Comparison of ENCODE assay signal across 9 cellular contexts in genomic region chr13:26502826-26503225, GRCh38. TPM values are rescaled to one million over a fixed set of nuclear protein-coding genes. Genes with fewer than 3 reads are reported as not detected.
A peak's percentile ranks its signal among the peaks of the same experiment; 100 is the strongest.
DNase-seq lines count a peak whose midpoint lies in the region; ATAC-seq, FAIRE-seq and TF ChIP-seq lines count a peak whose summit lies in the region.
"Had no signal": no experiment of that assay in that cellular context is flagged by ENCODE, and none has a peak within 500 bp of the region (broad histone marks: within the 10 kb centered on the region; RNA-seq: fewer than 3 reads in every experiment).

No MANE protein-coding gene starts in this region.

- no peak overlapping the region for H3K4ac ChIP-seq in H1 (replicated peaks; ENCODE audit: insufficient read length, low read depth, low read length)

- H3K36me3 ChIP-seq in H1 (ENCODE audit: control insufficient read depth in 2 of 4, insufficient read depth in 4 of 4, low read length in 3 of 4), result no peaks in the 10 kb centered on the region
- H3K36me3 ChIP-seq in psoas muscle (ENCODE audit: insufficient read depth in 1 of 2, low read depth in 1 of 2), result no peaks in the 10 kb centered on the region

- no peak overlapping the region for H3K18ac ChIP-seq in H1 (ENCODE audit: extremely low read depth, low read length)

- CTCF ChIA-PET in H1 (lab: Charles Lee; ENCODE audit: partially characterized antibody), result interaction anchor here (1.0 to 11.0 kb wide), 6 partner anchors 21 to 370 kb away, joined by 3 to 168 read pairs (median 6); no protein-coding TSS in a partner anchor

- TF ChIP-seq CTCF in H1 (IDR thresholded peaks at IDR 0.05; ENCODE audit: control extremely low read depth in 1 of 3, insufficient read depth in 1 of 3, low read depth in 1 of 3, low read length in 3 of 3) (peak in 2 of 3 experiments; percentile 12 to 22; a peak in 2 of 4 replicates), psoas muscle (IDR thresholded peaks at IDR 0.05) (no peak)

- H3K14ac ChIP-seq in H1 (ENCODE audit: insufficient read length), result no peak overlapping the region

- DNase-seq in EH (ENCODE audit: low read depth), result peak; percentile 58
- DNase-seq in SK-N-DZ (ENCODE audit: low spot score), result peak; percentile 46
- no peak for DNase-seq in H1 (ENCODE audit: low read depth in 1 of 2, low spot score in 2 of 2)
- DNase-seq in psoas muscle, result peak; percentile 44 to 64
- DNase-seq in NCI-H446 (lab: John Stamatoyannopoulos, UW), result no peak
- DNase-seq in H4 (ENCODE audit: low spot score), result no peak
- DNase-seq in NK-92 (lab: John Stamatoyannopoulos, UW; ENCODE audit: unreplicated experiment), result no peak
- DNase-seq in NCI-H2171 (lab: John Stamatoyannopoulos, UW), result no peak

- H4K8ac ChIP-seq in H1 (ENCODE audit: extremely low read depth, insufficient read depth, low read length), result no peak overlapping the region

- no peak overlapping the region for H4K91ac ChIP-seq in H1 (replicated peaks; ENCODE audit: insufficient read length, low read length)

- H3K27me3 ChIP-seq in H1 (replicated peaks in 1 of 4; ENCODE audit: control insufficient read depth in 3 of 4, extremely low read depth in 1 of 4, insufficient read depth in 3 of 4, low read length in 3 of 4) (no peaks in the 10 kb centered on the region; a peak in 1 of 7 replicates), psoas muscle (ENCODE audit: insufficient read depth in 3 of 3, low read length in 2 of 3) (no peaks in the 10 kb centered on the region)

- no peak overlapping the region for H3K4me2 ChIP-seq in H1 (ENCODE audit: insufficient read depth in 1 of 2, low read depth in 2 of 2, low read length in 2 of 2)

- H3K27ac ChIP-seq in H1 (ENCODE audit: low read depth, low read length), result no peak overlapping the region
- H3K27ac ChIP-seq in psoas muscle, result no peak overlapping the region

- intact Hi-C loops in psoas muscle (cut with DNase I), result no loop called here

- H3K4me3 ChIP-seq in H1 (ENCODE audit: extremely low read depth in 1 of 4, insufficient read depth in 2 of 4, low read depth in 3 of 4, low read length in 4 of 4) (no peak overlapping the region), psoas muscle (no peak overlapping the region)

- H3K9me3 ChIP-seq in H1 (ENCODE audit: insufficient read depth in 2 of 2, low read depth in 1 of 2, low read length in 1 of 2) (no peaks in the 10 kb centered on the region; a peak in 1 of 4 replicates), psoas muscle (no peaks in the 10 kb centered on the region)

- no peak overlapping the region for H2BK15ac ChIP-seq in H1 (ENCODE audit: low read length)

- ATAC-seq in psoas muscle, result peak in 3 of 4 donors; percentile 47 to 68 (median 52)

- no peak for TF ChIP-seq EP300 in H1 (IDR thresholded peaks at IDR 0.05; ENCODE audit: borderline replicate concordance in 1 of 2, low read depth in 2 of 2, low read length in 2 of 2)

- H3K4me1 ChIP-seq in H1 (replicated peaks in 1 of 4; ENCODE audit: control insufficient read depth in 3 of 4, insufficient read depth in 4 of 4, low read length in 3 of 4) (peaks cover 0 to 5% (median 2%) of the 10 kb centered on the region in 4 experiments; a peak in 2 of 7 replicates), psoas muscle (no peaks in the 10 kb centered on the region)

- H3K79me1 ChIP-seq in H1 (ENCODE audit: low read depth, low read length), result no peaks in the 10 kb centered on the region

- no peaks in the 10 kb centered on the region for H3K79me2 ChIP-seq in H1 (ENCODE audit: control insufficient read depth in 1 of 2, insufficient read depth in 2 of 2, low read length in 2 of 2)

- no peak overlapping the region for H2BK12ac ChIP-seq in H1 (ENCODE audit: low read depth, low read length)

- no peak overlapping the region for H2BK120ac ChIP-seq in H1 (replicated peaks; ENCODE audit: low read depth, low read length)

- TF ChIP-seq POLR2A in H1 (IDR thresholded peaks at IDR 0.05; ENCODE audit: control extremely low read depth in 1 of 2, low read depth in 2 of 2, low read length in 2 of 2), result no peak

- H2AFZ ChIP-seq in H1 (ENCODE audit: low read length), result no peak overlapping the region

- H2BK5ac ChIP-seq in H1 (ENCODE audit: low read depth, low read length), result no peak overlapping the region

- POLR2A ChIA-PET in H1 (lab: Charles Lee; ENCODE audit: partially characterized antibody), result interaction anchor here (2.1 kb wide), 1 partner anchor 56 kb away, joined by 6 read pairs; no protein-coding TSS in a partner anchor

- no peak overlapping the region for H3K9ac ChIP-seq in H1 (replicated peaks in 1 of 4; ENCODE audit: extremely low read depth in 1 of 4, low read depth in 3 of 4, low read length in 3 of 4)

- no peaks in the 10 kb centered on the region for H4K20me1 ChIP-seq in H1 (replicated peaks in 1 of 2; ENCODE audit: control insufficient read depth in 1 of 2, insufficient read depth in 2 of 2, low read length in 2 of 2)

- peak; percentile 10 to 17; a peak in 2 of 4 replicates for TF ChIP-seq RAD21 in H1 (IDR thresholded peaks at IDR 0.05 in 1 of 2, conservative IDR thresholded peaks at IDR 0.05 in 1 of 2; ENCODE audit: low read depth in 2 of 2, low read length in 2 of 2)

- no peak overlapping the region for H4K5ac ChIP-seq in H1 (ENCODE audit: insufficient read length, low read depth, low read length)

- H3K23me2 ChIP-seq in H1 (ENCODE audit: low read depth, low read length), result no peaks in the 10 kb centered on the region

- H3K56ac ChIP-seq in H1 (replicated peaks; ENCODE audit: insufficient read length, low read depth, low read length), result no peak overlapping the region

- peak; percentile 45 for FAIRE-seq in H1 (lab: Jason Lieb, UNC)
- FAIRE-seq: GM18507 had no signal

- no peak overlapping the region for H2AK5ac ChIP-seq in H1 (ENCODE audit: low read depth, low read length)

- H2BK20ac ChIP-seq in H1 (ENCODE audit: low read length), result no peak overlapping the region

- no peak overlapping the region for H3K23ac ChIP-seq in H1 (ENCODE audit: insufficient read length)

- 57% methylated on average over 12 of the region's 12 CpGs; no CpG with 5 or more reads in 1 of the 2 experiments for WGBS in H1 (ENCODE audit: extremely low coverage in 1 of 2, insufficient coverage in 1 of 2, insufficient read length in 1 of 2, insufficient replicate concordance in 2 of 2, low coverage in 1 of 2, low lambda C conversion rate in 2 of 2, missing lambda C conversion rate in 1 of 2), 2 experiments
- WGBS in psoas muscle, 3 donors, result 35 to 45% (median 37%) methylated on average over 12 of the region's 12 CpGs

TF ChIP-seq in H1, 55 proteins besides CTCF, POLR2A, EP300 and RAD21:
- TF ChIP-seq NRF1 (IDR thresholded peaks at IDR 0.05; ENCODE audit: low read depth, low read length) (no peak), SIRT6 (IDR thresholded peaks at IDR 0.05; ENCODE audit: low read length) (no peak), SP4 (IDR thresholded peaks at IDR 0.05; ENCODE audit: low read length) (no peak), CHD2 (IDR thresholded peaks at IDR 0.05; ENCODE audit: low read length) (no peak), CEBPB (IDR thresholded peaks at IDR 0.05; ENCODE audit: low read depth, low read length) (no peak), SP1 (IDR thresholded peaks at IDR 0.05; ENCODE audit: low read depth, low read length) (no peak), CBX5 (IDR thresholded peaks at IDR 0.05; ENCODE audit: low read depth, low read length) (no peak), SRF (IDR thresholded peaks at IDR 0.05; ENCODE audit: low read depth, low read length) (no peak), BACH1 (IDR thresholded peaks at IDR 0.05; ENCODE audit: low read length) (no peak), GTF2F1 (IDR thresholded peaks at IDR 0.05; ENCODE audit: borderline replicate concordance, low read depth, low read length) (no peak), CBX8 (IDR thresholded peaks at IDR 0.05; ENCODE audit: borderline replicate concordance, low read depth, low read length) (no peak), PHF8 (conservative IDR thresholded peaks at IDR 0.05; ENCODE audit: low read depth, low read length) (no peak), E2F6 (IDR thresholded peaks at IDR 0.05) (no peak), KDM4A (IDR thresholded peaks at IDR 0.05; ENCODE audit: low read depth, low read length, severe bottlenecking) (no peak), TEAD4 (IDR thresholded peaks at IDR 0.05; ENCODE audit: low read depth, low read length) (no peak), EGR1 (IDR thresholded peaks at IDR 0.05; ENCODE audit: borderline replicate concordance, low read depth, low read length) (no peak)
TF ChIP-seq in H1: peak in this region for 0.

RNA-seq across cellular contexts. Expression of gene WASF3, which starts 54.7 kb away (rescaled TPM):
- polyA plus RNA-seq in SK-N-DZ (2014; cell fraction: cytosol; rRNA removed), result 12.2 and 12.7 TPM in 2 replicates
- 7.6 and 7.9 TPM in 2 replicates for polyA plus RNA-seq in SK-N-DZ (2014; cell fraction: nucleus; rRNA removed)
- 39.8 and 40.1 TPM in 2 replicates for total RNA-seq in H1 (2021; fragmentation: NEBNext Ultra II Directional; extraction: Animal tissue kit (Norgen Biotek cat#: 25700))
- polyA plus RNA-seq in H1 (2011; rRNA removed), result 15.4 and 18.7 TPM in 2 replicates
- 15.3 TPM for polyA plus RNA-seq in H1 (2011; cell fraction: cytosol; rRNA removed)
- 11.6 TPM for polyA plus RNA-seq in H1 (2011; cell fraction: nucleus; rRNA removed)
- 19.2 to 23.0 TPM (median 21.2 TPM) in 4 replicates for polyA plus RNA-seq in H1 (2012, experiment 1 of 2)
- polyA plus RNA-seq in H1 (2012, experiment 2 of 2), result 6.9 TPM
- polyA plus RNA-seq in H1 (2013, experiment 1 of 2), result 15.1 TPM
- polyA plus RNA-seq in H1 (2013, experiment 2 of 2), result 15.0 TPM
- polyA minus RNA-seq in H1 (2011; rRNA and poly(A)+ RNA removed), result 14.1 and 20.0 TPM in 2 replicates
- 13.3 TPM for polyA minus RNA-seq in H1 (2011; cell fraction: cytosol; rRNA and poly(A)+ RNA removed)
- 8.9 TPM for polyA minus RNA-seq in H1 (2011; cell fraction: nucleus; rRNA and poly(A)+ RNA removed)
- 1 to 10 TPM; 6.8 to 9.7 (median 7.6) TPM for total RNA-seq in psoas muscle
- 1 to 10 TPM; 2.5 to 6.4 (median 3.7) TPM for polyA plus RNA-seq in psoas muscle
- 6.8 and 7.5 TPM in 2 replicates for total RNA-seq in H4 (2014; rRNA removed; shearing (Covaris generic))

Comparison
In these comparisons a context has a peak if more than half of its experiments do, and no peak if none do; other contexts are left out.
1. DNase-seq: peak in EH (single experiment), SK-N-DZ (single experiment) and psoas muscle (2 of 2); none in H1 (0 of 2), NCI-H446 (0 of 2), H4 (single experiment), NK-92 (single experiment) and NCI-H2171 (single experiment).